Comparison of ENCODE assay signal across 11 cellular contexts in genomic region chr16:65119905-65120341, GRCh38. TPM values are rescaled to one million over a fixed set of nuclear protein-coding genes. Genes with fewer than 3 reads are reported as not detected.
DNase-seq lines count a peak whose midpoint lies in the region; ATAC-seq and TF ChIP-seq lines count a peak whose summit lies in the region.
"Had no signal": no experiment of that assay in that cellular context is flagged by ENCODE, and none has a peak within 500 bp of the region (broad histone marks: within the 10 kb centered on the region; RNA-seq: fewer than 3 reads in every experiment).

No MANE protein-coding gene starts in this region.

- H3K36me3 ChIP-seq in HUES6 (ENCODE audit: control insufficient read depth, insufficient read depth, low read length) (peaks cover 15% of the 10 kb centered on the region; the same call in 1 of the 2 replicates), duodenal mucosa (ENCODE audit: control insufficient read depth in 1 of 2, insufficient read depth in 2 of 2, low read length in 2 of 2) (no peaks in the 10 kb centered on the region), lung (ENCODE audit: control insufficient read depth in 2 of 2, insufficient read depth in 2 of 2, low read length in 2 of 2) (no peaks in the 10 kb centered on the region), thoracic aorta (no peaks in the 10 kb centered on the region)

- H3K4me1 Mint-ChIP-seq in activated T-helper 2 cell treated with anti-CD3 and anti-CD28 coated beads, Interferon-gamma antibody, Interleukin-2, Interleukin-4, amounts not matched to agents 10 μg/mL and 5 μg/mL and 100 μg/mL, durations not matched to agents 14 hours and 24 hours and 36 hours (ENCODE audit: low read depth): no peaks in the 10 kb centered on the region

- TF ChIP-seq CTCF in lung (IDR thresholded peaks at IDR 0.05; ENCODE audit: control extremely low read depth, extremely low read depth) (no peak), thoracic aorta (IDR thresholded peaks at IDR 0.05) (no peak)

- H3K4me3 ChIP-seq in HUES6 (ENCODE audit: low read depth, low read length) (peak overlapping the region; percentile 80), duodenal mucosa (ENCODE audit: low read depth in 1 of 2, low read length in 2 of 2) (peak overlapping the region; percentile 20 to 61), lung (no peak overlapping the region), thoracic aorta (peak overlapping the region; percentile 92)

- intact Hi-C loops in activated T-helper 2 cell treated with anti-CD3 and anti-CD28 coated beads, Interferon-gamma antibody, Interleukin-2, Interleukin-4, amounts not matched to agents 10 μg/mL and 5 μg/mL and 100 μg/mL, durations not matched to agents 14 hours and 24 hours and 36 hours (cut with micrococcal nuclease): no loop called here

- ATAC-seq in lung (ENCODE audit: insufficient read depth, low FRiP score) (no peak), thoracic aorta (ENCODE audit: insufficient number of reproducible peaks, low FRiP score, low read depth) (no peak), HG02759 (IDR thresholded peaks at IDR 0.05; ENCODE audit: unreplicated experiment) (no peak), GM19324 (IDR thresholded peaks at IDR 0.05; ENCODE audit: low FRiP score, unreplicated experiment) (no peak)
- ATAC-seq: activated CD4-positive, CD25-positive, alpha-beta regulatory T cell treated with anti-CD3 and anti-CD28 coated beads, Interleukin-2, amount 50 U/mL, for 24 hours had no signal

- DNase-seq in lung (ENCODE audit: low spot score) (no peak), thoracic aorta (ENCODE audit: low spot score) (no peak), NCI-H2196 (lab: John Stamatoyannopoulos, UW; ENCODE audit: unreplicated experiment) (no peak)
- no peak for DNase-seq in activated T-helper 2 cell treated with anti-CD3 and anti-CD28 coated beads, Interferon-gamma antibody, Interleukin-2, Interleukin-4, amounts not matched to agents 10 μg/mL and 5 μg/mL and 100 μg/mL, durations not matched to agents 14 hours and 24 hours and 36 hours (ENCODE audit: low spot score)
- DNase-seq: effector memory CD4-positive, alpha-beta T cell; NCI-H1930 had no signal

- H3K9ac ChIP-seq in HUES6 (ENCODE audit: low read length) (peak overlapping the region; percentile 88), duodenal mucosa (ENCODE audit: low read depth in 1 of 2, low read length in 2 of 2) (no peak overlapping the region)

- H3K4me1 ChIP-seq in HUES6 (ENCODE audit: control insufficient read depth, insufficient read depth, low read length) (peaks cover 16% of the 10 kb centered on the region), duodenal mucosa (ENCODE audit: control insufficient read depth in 1 of 2, insufficient read depth in 2 of 2, low read length in 2 of 2) (no peaks in the 10 kb centered on the region), lung (ENCODE audit: control insufficient read depth in 2 of 2, insufficient read depth in 2 of 2, low read length in 2 of 2) (peaks cover 0 to 3% of the 10 kb centered on the region in 2 donors), thoracic aorta (ENCODE audit: control insufficient read depth in 1 of 2, low read depth in 2 of 2) (peaks cover 17 to 53% of the 10 kb centered on the region in 2 donors)

- no peaks in the 10 kb centered on the region for H3K9me3 Mint-ChIP-seq in activated T-helper 2 cell treated with anti-CD3 and anti-CD28 coated beads, Interferon-gamma antibody, Interleukin-2, Interleukin-4, amounts not matched to agents 10 μg/mL and 5 μg/mL and 100 μg/mL, durations not matched to agents 14 hours and 24 hours and 36 hours

- no peaks in the 10 kb centered on the region for H3K36me3 Mint-ChIP-seq in activated T-helper 2 cell treated with anti-CD3 and anti-CD28 coated beads, Interferon-gamma antibody, Interleukin-2, Interleukin-4, amounts not matched to agents 10 μg/mL and 5 μg/mL and 100 μg/mL, durations not matched to agents 14 hours and 24 hours and 36 hours (ENCODE audit: low read depth)

- peak overlapping the region; percentile 5; the same call in 1 of the 2 replicates for H3K27ac ChIP-seq in HUES6 (ENCODE audit: low read depth, low read length)
- no peak overlapping the region for H3K27ac ChIP-seq in duodenal mucosa (ENCODE audit: low read depth, low read length)
- H3K27ac ChIP-seq in lung (ENCODE audit: low read depth in 1 of 2, low read length in 1 of 2): peak overlapping the region; percentile 33 to 42
- peak overlapping the region; percentile 81 to 89 for H3K27ac ChIP-seq in thoracic aorta

- H3K27me3 Mint-ChIP-seq in activated T-helper 2 cell treated with anti-CD3 and anti-CD28 coated beads, Interferon-gamma antibody, Interleukin-2, Interleukin-4, amounts not matched to agents 10 μg/mL and 5 μg/mL and 100 μg/mL, durations not matched to agents 14 hours and 24 hours and 36 hours (ENCODE audit: low read depth): peaks cover 27% of the 10 kb centered on the region

- WGBS in lung, 2 donors: 20 to 32% methylated on average over 8 of the region's 8 CpGs

- no peaks in the 10 kb centered on the region for H3K9me3 ChIP-seq in HUES6 (ENCODE audit: control insufficient read depth, insufficient read depth, low read depth, low read length)
- H3K9me3 ChIP-seq in duodenal mucosa (ENCODE audit: control insufficient read depth in 1 of 2, low read length in 2 of 2): no peaks in the 10 kb centered on the region
- peaks cover 0 to 1% of the 10 kb centered on the region in 2 donors for H3K9me3 ChIP-seq in lung (ENCODE audit: control insufficient read depth in 2 of 2, insufficient read depth in 1 of 2, low read length in 1 of 2)
- H3K9me3 ChIP-seq in thoracic aorta: no peaks in the 10 kb centered on the region

- peaks cover 62% of the 10 kb centered on the region for H3K27me3 ChIP-seq in HUES6 (ENCODE audit: control insufficient read depth, insufficient read depth, low read length)
- H3K27me3 ChIP-seq in duodenal mucosa (ENCODE audit: control insufficient read depth in 1 of 2, insufficient read depth in 2 of 2, low read length in 2 of 2): peaks cover 11% of the 10 kb centered on the region in 2 donors
- peaks cover 5% of the 10 kb centered on the region for H3K27me3 ChIP-seq in lung (ENCODE audit: control insufficient read depth, insufficient read depth)
- no peaks in the 10 kb centered on the region for H3K27me3 ChIP-seq in thoracic aorta (replicated peaks; ENCODE audit: insufficient read depth)

- no peak overlapping the region for H3K4me3 Mint-ChIP-seq in activated T-helper 2 cell treated with anti-CD3 and anti-CD28 coated beads, Interferon-gamma antibody, Interleukin-2, Interleukin-4, amounts not matched to agents 10 μg/mL and 5 μg/mL and 100 μg/mL, durations not matched to agents 14 hours and 24 hours and 36 hours (ENCODE audit: low read depth)

- no peak overlapping the region for H3K27ac Mint-ChIP-seq in activated T-helper 2 cell treated with anti-CD3 and anti-CD28 coated beads, Interferon-gamma antibody, Interleukin-2, Interleukin-4, amounts not matched to agents 10 μg/mL and 5 μg/mL and 100 μg/mL, durations not matched to agents 14 hours and 24 hours and 36 hours

RNA-seq across cellular contexts. Expression of gene CDH11, which starts 1.9 kb away (rescaled TPM):
- 100 to 1,000 TPM; 157 to 236 TPM for total RNA-seq in lung
- polyA plus RNA-seq in lung: 10 to 100 TPM in 1 of 2 donors, 1 to 10 TPM in 1; 7.1 to 32.7 TPM
- total RNA-seq in thoracic aorta: 100 to 1,000 TPM; 191 to 354 TPM
- not detected in 2 replicates for total RNA-seq in activated T-helper 2 cell treated with anti-CD3 and anti-CD28 coated beads, Interferon-gamma antibody, Interleukin-2, Interleukin-4, amounts not matched to agents 10 μg/mL and 5 μg/mL and 100 μg/mL, durations not matched to agents 14 hours and 24 hours and 36 hours

Comparison
In these comparisons a context has a peak if more than half of its experiments do, and no peak if none do; other contexts are left out.
1. RNA of gene CDH11, which starts 1.9 kb away (total RNA-seq): 191 to 354 TPM in thoracic aorta and 157 to 236 TPM in lung; not detected in activated T-helper 2 cell treated with anti-CD3 and anti-CD28 coated beads, Interferon-gamma antibody, Interleukin-2, Interleukin-4, amounts not matched to agents 10 μg/mL and 5 μg/mL and 100 μg/mL, durations not matched to agents 14 hours and 24 hours and 36 hours; every median in the first group is over 100 times any median in the second.